ENCODE assay signal across 8 cellular contexts in genomic region chr7:1160665-1161010, GRCh38. TPM values are rescaled to one million over a fixed set of nuclear protein-coding genes. Genes with fewer than 3 reads are reported as not detected.
A peak's percentile ranks its signal among the peaks of the same experiment; 100 is the strongest.
DNase-seq lines count a peak whose midpoint lies in the region; ATAC-seq and TF ChIP-seq lines count a peak whose summit lies in the region.

No MANE protein-coding gene starts in this region.

- peaks cover 24% of the 10 kb centered on the region for H3K4me1 ChIP-seq in ACC112 (ENCODE audit: control insufficient read depth, insufficient read depth, low read length, unreplicated experiment)
- peaks cover 27% of the 10 kb centered on the region for H3K4me1 ChIP-seq in PC-3 (ENCODE audit: insufficient read depth, low read length)
- peaks cover 15% of the 10 kb centered on the region for H3K4me1 ChIP-seq in effector memory CD4-positive, alpha-beta T cell (ENCODE audit: control insufficient read depth, insufficient read depth, low read length, poor library complexity, severe bottlenecking)
- H3K4me1 ChIP-seq in mucosa of stomach (ENCODE audit: control insufficient read depth, insufficient read depth, low read length), result peaks cover 28% of the 10 kb centered on the region

- H3K4me3 ChIP-seq in ACC112 (ENCODE audit: low read depth, low read length) (peak overlapping the region; percentile 96), PC-3 (ENCODE audit: low read length) (peak overlapping the region; percentile 88), mucosa of stomach (ENCODE audit: low read length) (peak overlapping the region; percentile 58)
- H3K4me3 ChIP-seq in effector memory CD4-positive, alpha-beta T cell (ENCODE audit: insufficient read depth, low read depth, low read length, poor library complexity, severe bottlenecking), result peak overlapping the region; percentile 98

- H3K9me2 ChIP-seq in PC-3 (replicated peaks; ENCODE audit: low read length), result no peaks in the 10 kb centered on the region

- peak overlapping the region; percentile 87 for H3K4me2 ChIP-seq in PC-3 (ENCODE audit: low read length)

- DNase-seq in PC-3, result no peak
- no peak for DNase-seq in effector memory CD4-positive, alpha-beta T cell
- DNase-seq in HK-2 (ENCODE audit: unreplicated experiment), result no peak
- no peak for DNase-seq in activated CD4-positive, CD25-positive, alpha-beta regulatory T cell treated with anti-CD3 and anti-CD28 coated beads, Interleukin-2, amount 50 U/mL, for 72 hours
- DNase-seq in H4 (ENCODE audit: low spot score), result no peak

- no peaks in the 10 kb centered on the region for H3K27me3 ChIP-seq in ACC112 (ENCODE audit: insufficient read depth, low read length)
- no peaks in the 10 kb centered on the region for H3K27me3 ChIP-seq in PC-3 (ENCODE audit: low read length)
- no peaks in the 10 kb centered on the region for H3K27me3 ChIP-seq in effector memory CD4-positive, alpha-beta T cell (replicated peaks; ENCODE audit: control insufficient read depth, insufficient read depth, low read length, poor library complexity, severe bottlenecking)
- H3K27me3 ChIP-seq in mucosa of stomach (ENCODE audit: control insufficient read depth, insufficient read depth, low read length), result no peaks in the 10 kb centered on the region

- intact Hi-C loops in PC-3 (cut with micrococcal nuclease), result no loop called here

- POLR2A ChIA-PET in PC-3 (lab: Charles Lee; ENCODE audit: unreplicated experiment), result interaction anchor here (0.6 kb wide), 2 partner anchors 37 to 372 kb away, joined by 3 to 6 read pairs; no protein-coding TSS in a partner anchor

- TSS peak; percentile 57 for BruUV-seq in PC-3 (replicated peaks; lab: Mats Ljungman, UMichigan)

- H3K27ac ChIP-seq in ACC112 (ENCODE audit: low read depth, low read length), result peak overlapping the region; percentile 78
- peak overlapping the region; percentile 80 for H3K27ac ChIP-seq in PC-3 (ENCODE audit: low read length)
- H3K27ac ChIP-seq in effector memory CD4-positive, alpha-beta T cell (ENCODE audit: insufficient read depth, low read length, poor library complexity, severe bottlenecking), result peak overlapping the region; percentile 93

- H4K20me1 ChIP-seq in PC-3 (ENCODE audit: low read length), result 0 out of 2 replicates have a peak, but pooled peaks cover 3% of the 10 kb centered on the region

- H3K9ac ChIP-seq in PC-3 (ENCODE audit: low read length), result peak overlapping the region; percentile 100
- H3K9ac ChIP-seq in mucosa of stomach (ENCODE audit: low read length), result peak overlapping the region; percentile 97

- H2AFZ ChIP-seq in ACC112 (ENCODE audit: low read length, unreplicated experiment), result peak overlapping the region; percentile 55
- peak overlapping the region; percentile 59 for H2AFZ ChIP-seq in PC-3 (ENCODE audit: low read length)

- no peaks in the 10 kb centered on the region for H3K9me3 ChIP-seq in PC-3 (ENCODE audit: low read length)
- no peaks in the 10 kb centered on the region for H3K9me3 ChIP-seq in effector memory CD4-positive, alpha-beta T cell (ENCODE audit: control insufficient read depth, low read length)
- H3K9me3 ChIP-seq in mucosa of stomach (ENCODE audit: control insufficient read depth, low read length), result no peaks in the 10 kb centered on the region

- H3K79me2 ChIP-seq in ACC112 (ENCODE audit: control insufficient read depth, insufficient read depth, low read length, unreplicated experiment), result peaks cover 29% of the 10 kb centered on the region
- H3K79me2 ChIP-seq in PC-3 (ENCODE audit: low read length), result peaks cover 40% of the 10 kb centered on the region

- TF ChIP-seq CTCF in PC-3 (conservative IDR thresholded peaks at IDR 0.05; ENCODE audit: low read depth, low read length), result no peak

- ATAC-seq in GM18511 (IDR thresholded peaks at IDR 0.05; ENCODE audit: unreplicated experiment) (peak; percentile 34), PC-3 (peak; percentile 9; the same call in 1 of the 2 replicates)

- H3F3A ChIP-seq in PC-3 (ENCODE audit: low read length, unreplicated experiment), result peaks cover 5% of the 10 kb centered on the region

- 0 out of 2 replicates have a peak, but pooled peaks cover 9% of the 10 kb centered on the region for H3K36me3 ChIP-seq in ACC112 (ENCODE audit: insufficient read depth, low read length)
- peaks cover 3% of the 10 kb centered on the region for H3K36me3 ChIP-seq in PC-3 (ENCODE audit: low read depth, low read length)
- peaks cover 16% of the 10 kb centered on the region for H3K36me3 ChIP-seq in effector memory CD4-positive, alpha-beta T cell (ENCODE audit: control insufficient read depth, insufficient read depth, low read length)
- H3K36me3 ChIP-seq in mucosa of stomach (ENCODE audit: control insufficient read depth, insufficient read depth, low read length), result no peaks in the 10 kb centered on the region

- CTCF ChIA-PET in PC-3 (lab: Charles Lee), result interaction anchor here (0.9 to 1.0 kb wide), 2 partner anchors 22 to 168 kb away, joined by 3 to 4 read pairs; no protein-coding TSS in a partner anchor

RNA-seq across cellular contexts. Expression of gene ZFAND2A, which starts 0.6 kb away (rescaled TPM):
- 11.7 and 28.4 TPM in 2 replicates for total RNA-seq in PC-3 (2014; rRNA removed)
- total RNA-seq in H4 (2014; rRNA removed; shearing (Covaris generic)), result 41.1 and 52.5 TPM in 2 replicates
